ENCODE assay signal across 8 cellular contexts in the genomic region with DNA sequence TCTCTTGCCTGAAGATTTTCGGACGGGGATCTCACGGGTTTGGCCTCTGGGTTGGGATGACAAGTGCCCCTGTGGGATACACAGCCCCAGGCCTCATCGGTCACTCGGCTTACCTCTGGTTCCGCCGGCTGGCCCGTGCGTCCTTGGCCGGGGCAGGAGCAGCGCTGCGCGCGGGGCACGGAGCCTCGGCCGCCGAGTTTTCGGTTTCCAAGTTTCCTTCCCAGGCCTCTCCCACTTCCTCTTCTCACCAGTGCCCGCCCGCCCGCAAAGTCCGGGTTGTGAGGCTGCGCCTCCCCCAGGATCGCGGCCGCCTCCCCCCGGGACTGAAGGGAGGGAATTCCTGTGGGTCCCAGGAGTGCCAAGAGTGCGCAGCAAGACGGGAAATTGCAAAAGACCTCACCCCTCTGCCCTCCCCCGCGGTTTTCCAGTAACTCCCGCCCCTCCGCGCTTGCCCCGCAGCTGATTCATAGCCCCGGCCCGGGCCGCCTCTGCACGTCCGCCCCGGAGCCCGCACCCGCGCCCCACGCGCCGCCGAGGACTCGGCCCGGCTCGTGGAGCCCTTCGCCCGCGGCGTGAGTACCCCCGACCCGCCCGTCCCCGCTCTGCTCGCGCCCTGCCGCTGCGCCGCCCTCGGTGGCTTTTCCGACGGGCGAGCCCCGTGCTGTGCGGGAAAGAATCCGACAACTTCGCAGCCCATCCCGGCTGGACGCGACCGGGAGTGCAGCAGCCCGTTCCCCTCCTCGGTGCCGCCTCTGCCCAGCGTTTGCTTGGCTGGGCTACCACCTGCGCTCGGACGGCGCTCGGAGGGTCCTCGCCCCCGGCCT. TPM values are rescaled to one million over a fixed set of nuclear protein-coding genes. Genes with fewer than 3 reads are reported as not detected.
DNase-seq lines count a peak whose midpoint lies in the region; ATAC-seq lines count a peak whose summit lies in the region.

TSS of gene OSMR (plus strand) at position 458 of the 824 bp plus-strand sequence. CDS start 23,033 bp downstream, outside the sequence.

- H3K4me1 ChIP-seq in neuron (ENCODE audit: insufficient read depth, low read length) = no peaks in the 10 kb centered on the region
- H3K4me1 ChIP-seq in aorta (ENCODE audit: control insufficient read depth in 1 of 2, insufficient read depth in 2 of 2, low read length in 2 of 2) = peaks cover 0 to 8% of the 10 kb centered on the region in 2 donors

- peaks cover 4% of the 10 kb centered on the region for H3K4me1 Mint-ChIP-seq in activated naive CD8-positive, alpha-beta T cell treated with anti-CD3 and anti-CD28 coated beads for 36 hours

- peak within 1 kb of the TSS; percentile 92 to 95 for H3K27ac ChIP-seq in aorta (ENCODE audit: low read depth in 1 of 2, low read length in 2 of 2)

- no peak within 1 kb of the TSS for H3K27ac Mint-ChIP-seq in activated naive CD8-positive, alpha-beta T cell treated with anti-CD3 and anti-CD28 coated beads for 36 hours

- peaks cover 14% of the 10 kb centered on the region for H3K27me3 ChIP-seq in neuron (ENCODE audit: insufficient read depth, low read length)
- no peaks in the 10 kb centered on the region for H3K27me3 ChIP-seq in aorta (ENCODE audit: control insufficient read depth in 1 of 2, insufficient read depth in 2 of 2, low read length in 1 of 2)

- H3K9me3 ChIP-seq in neuron (ENCODE audit: low read length) (peaks cover 8% of the 10 kb centered on the region), aorta (ENCODE audit: control insufficient read depth, low read length) (no peaks in the 10 kb centered on the region)

- H3K27me3 Mint-ChIP-seq in activated naive CD8-positive, alpha-beta T cell treated with anti-CD3 and anti-CD28 coated beads for 36 hours = peaks cover 70% of the 10 kb centered on the region

- intact Hi-C loops in aorta (cut with DNase I) = loop anchor here in 1 of 2 donors (5.0 kb wide), 1 partner anchor 227 kb away; the partner anchor contains the start of gene RICTOR

- peaks cover 2% of the 10 kb centered on the region for H3K36me3 Mint-ChIP-seq in activated naive CD8-positive, alpha-beta T cell treated with anti-CD3 and anti-CD28 coated beads for 36 hours

- DNase-seq in Ammon's horn (ENCODE audit: low spot score) (peak; percentile 62), HS-27A (ENCODE audit: low read depth) (peak; percentile 94), glomerular visceral epithelial cell (ENCODE audit: extremely low spot score) (peak; percentile 99), aorta (peak; percentile 97 to 98)
- DNase-seq in activated naive CD8-positive, alpha-beta T cell treated with anti-CD3 and anti-CD28 coated beads for 36 hours = peak; percentile 21
- DNase-seq in stimulated activated naive CD4-positive, alpha-beta T cell treated with Interleukin-2 at 50 U/mL for 16 hours (lab: John Stamatoyannopoulos, UW) = no peak

- H3K4me3 Mint-ChIP-seq in activated naive CD8-positive, alpha-beta T cell treated with anti-CD3 and anti-CD28 coated beads for 36 hours = peak within 1 kb of the TSS; percentile 65

- WGBS in aorta, 2 donors = 1% methylated on average over 75 to 88 of the region's 88 CpGs

- no peaks in the 10 kb centered on the region for H3K36me3 ChIP-seq in neuron (ENCODE audit: insufficient read depth, low read length)
- no peaks in the 10 kb centered on the region for H3K36me3 ChIP-seq in aorta (ENCODE audit: control insufficient read depth in 1 of 2, insufficient read depth in 2 of 2, low read length in 1 of 2)

- H2AFZ ChIP-seq in neuron (ENCODE audit: low read depth, low read length) = no peak within 1 kb of the TSS

- ATAC-seq in aorta (ENCODE audit: low FRiP score) = peak; percentile 96
- ATAC-seq in HG03025 (IDR thresholded peaks at IDR 0.05; ENCODE audit: low FRiP score, unreplicated experiment) = no peak

- peak within 1 kb of the TSS; percentile 17 for H3K4me3 ChIP-seq in neuron (ENCODE audit: low read length)
- H3K4me3 ChIP-seq in aorta (ENCODE audit: low read length in 2 of 2) = peak within 1 kb of the TSS; percentile 81 to 91

- peaks cover 2% of the 10 kb centered on the region for H3K9me3 Mint-ChIP-seq in activated naive CD8-positive, alpha-beta T cell treated with anti-CD3 and anti-CD28 coated beads for 36 hours

RNA-seq across cellular contexts. Expression of gene OSMR, which starts in this region (rescaled TPM):
- not detected for total RNA-seq in activated naive CD8-positive, alpha-beta T cell treated with anti-CD3 and anti-CD28 coated beads for 36 hours
- total RNA-seq in aorta = 100 to 1,000 TPM; 150 to 164 TPM
- 10 to 100 TPM in 1 of 2 donors, 1 to 10 TPM in 1; 4.6 to 36.4 TPM for polyA plus RNA-seq in aorta

Comparison
In these comparisons a context has a peak if more than half of its experiments do, and no peak if none do; other contexts are left out.
1. RNA of gene OSMR (total RNA-seq): 150 to 164 TPM in aorta; not detected in activated naive CD8-positive, alpha-beta T cell treated with anti-CD3 and anti-CD28 coated beads for 36 hours; every median in the first group is over 100 times any median in the second.
2. Peak in DNase-seq in activated naive CD8-positive, alpha-beta T cell treated with anti-CD3 and anti-CD28 coated beads for 36 hours; RNA of the gene not detected or under 1 TPM.